ENCODE assay signal across 24 cellular contexts in genomic region chr13:31922724-31923123, GRCh38.
"Had no signal": no experiment of that assay in that cellular context is flagged by ENCODE, and none has a peak within 500 bp of the region (broad histone marks: within the 10 kb centered on the region; RNA-seq: fewer than 3 reads in every experiment).

No MANE protein-coding gene starts in this region.

- H3K36me3 Mint-ChIP-seq: naive thymus-derived CD8-positive, alpha-beta T cell; stimulated activated memory B cell treated with anti-CD40 and anti-IgM and Interleukin-4, amounts not matched to agents 10 μg/mL and 1 μg/mL and 100 μg/mL, for 72 hours had no signal

- H3K9me3 Mint-ChIP-seq: effector memory CD8-positive, alpha-beta T cell; naive thymus-derived CD8-positive, alpha-beta T cell; stimulated activated memory B cell treated with anti-CD40 and anti-IgM and Interleukin-4, amounts not matched to agents 10 μg/mL and 1 μg/mL and 100 μg/mL, for 72 hours; stimulated activated naive CD8-positive, alpha-beta T cell treated with anti-CD3 and anti-CD28 coated beads, Interleukin-15, Interleukin-2, amounts not matched to agents 100 ng/mL and 50 ng/mL, for 24 hours had no signal

- H3K27me3 Mint-ChIP-seq: stimulated activated memory B cell treated with anti-CD40 and anti-IgM and Interleukin-4, amounts not matched to agents 10 μg/mL and 1 μg/mL and 100 μg/mL, for 72 hours; stimulated activated naive CD8-positive, alpha-beta T cell treated with anti-CD3 and anti-CD28 coated beads, Interleukin-15, Interleukin-2, amounts not matched to agents 100 ng/mL and 50 ng/mL, for 24 hours had no signal

- H3K27ac Mint-ChIP-seq: naive thymus-derived CD8-positive, alpha-beta T cell; stimulated activated memory B cell treated with anti-CD40 and anti-IgM and Interleukin-4, amounts not matched to agents 10 μg/mL and 1 μg/mL and 100 μg/mL, for 72 hours; stimulated activated naive CD8-positive, alpha-beta T cell treated with anti-CD3 and anti-CD28 coated beads, Interleukin-15, Interleukin-2, amounts not matched to agents 100 ng/mL and 50 ng/mL, for 24 hours had no signal

- H3K4me3 Mint-ChIP-seq: effector memory CD8-positive, alpha-beta T cell; naive thymus-derived CD8-positive, alpha-beta T cell; stimulated activated memory B cell treated with anti-CD40 and anti-IgM and Interleukin-4, amounts not matched to agents 10 μg/mL and 1 μg/mL and 100 μg/mL, for 72 hours; stimulated activated naive CD8-positive, alpha-beta T cell treated with anti-CD3 and anti-CD28 coated beads, Interleukin-15, Interleukin-2, amounts not matched to agents 100 ng/mL and 50 ng/mL, for 24 hours had no signal

- H3K27ac ChIP-seq: epithelial cell of prostate, esophagus squamous epithelium, gastroesophageal sphincter, parathyroid adenoma, psoas muscle, right lobe of liver, tibial artery, upper lobe of left lung, uterus had no signal

- H3K9me3 ChIP-seq: esophagus squamous epithelium, gastroesophageal sphincter, mucosa of descending colon, psoas muscle, right lobe of liver, tibial artery, upper lobe of left lung, uterus had no signal

- DNase-seq: cortex of kidney; effector memory CD8-positive, alpha-beta T cell; esophagus squamous epithelium; foreskin fibroblast; glutamatergic neuron; kidney; left cardiac atrium; left ventricle myocardium superior; mucosa of descending colon; naive thymus-derived CD8-positive, alpha-beta T cell; occipital lobe; psoas muscle; retina; right lobe of liver; stimulated activated CD4-positive, alpha-beta T cell treated with anti-CD3 and anti-CD28 coated beads, Interleukin-4, amount 100 ng/mL, for 24 hours; tibial artery; upper lobe of left lung; uterus had no signal

- H3K4me3 ChIP-seq: esophagus squamous epithelium, gastroesophageal sphincter, lung, mucosa of descending colon, psoas muscle, right lobe of liver, tibial artery, upper lobe of left lung, uterus had no signal

- H3K27me3 ChIP-seq: esophagus squamous epithelium, gastroesophageal sphincter, right lobe of liver, tibial artery, upper lobe of left lung, uterus had no signal

- H3K36me3 ChIP-seq: esophagus squamous epithelium, gastroesophageal sphincter, right lobe of liver, tibial artery, upper lobe of left lung, uterus had no signal

- H3K4me1 ChIP-seq: parathyroid adenoma, psoas muscle, uterus had no signal

- H3K9ac ChIP-seq: parathyroid adenoma had no signal

- H3K79me2 ChIP-seq: parathyroid adenoma had no signal
